8 cellular contexts compared by ENCODE assay signal in the genomic region with DNA sequence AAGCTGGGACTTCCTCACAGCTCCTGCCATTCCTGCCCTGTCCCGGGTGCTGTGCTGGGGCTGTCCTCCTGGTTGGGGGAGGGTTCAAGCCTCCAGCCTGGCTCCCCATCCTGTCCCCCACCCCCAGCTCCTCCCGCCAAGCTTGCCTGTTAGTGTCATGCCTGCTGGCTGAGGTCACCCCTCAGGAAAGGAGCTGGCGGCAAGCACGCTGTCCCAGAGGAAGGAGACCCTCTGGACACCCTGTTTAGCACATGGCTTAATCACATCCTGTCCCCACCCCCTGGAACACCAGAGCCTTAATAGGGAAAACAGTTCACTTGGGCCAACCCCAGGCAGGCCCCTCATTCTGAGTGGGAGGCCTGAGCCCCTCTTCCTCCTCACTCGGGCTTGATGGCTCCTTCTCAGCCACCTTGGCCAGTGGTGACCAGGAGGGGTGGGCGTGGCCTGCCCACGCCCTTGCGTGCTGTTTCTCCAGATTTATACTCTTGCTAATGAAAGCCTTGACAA. TPM values are rescaled to one million over a fixed set of nuclear protein-coding genes. Genes with fewer than 3 reads are reported as not detected.
A peak's percentile ranks its signal among the peaks of the same experiment; 100 is the strongest.
DNase-seq lines count a peak whose midpoint lies in the region; ATAC-seq and TF ChIP-seq lines count a peak whose summit lies in the region.

No MANE protein-coding gene starts in this region.

- peaks cover 44% of the 10 kb centered on the region for H3K36me3 Mint-ChIP-seq in T-helper 2 cell treated with Interferon-gamma antibody and Interleukin-4, amounts not matched to agents 5 μg/mL and 100 μg/mL, for 36 hours (ENCODE audit: low read depth)

- intact Hi-C loops in testis (cut with DNase I; ENCODE audit: low total_unique reads): no loop called here

- in situ Hi-C loops in brain microvascular endothelial cell (cut with HindIII; ENCODE audit: low pct_ligation_motif_present, low sequenced_read_pairs): no loop called here

- no peak overlapping the region for H3K4me3 Mint-ChIP-seq in T-helper 2 cell treated with Interferon-gamma antibody and Interleukin-4, amounts not matched to agents 5 μg/mL and 100 μg/mL, for 36 hours

- H3K27me3 ChIP-seq in brain microvascular endothelial cell (replicated peaks): no peaks in the 10 kb centered on the region
- no peaks in the 10 kb centered on the region for H3K27me3 ChIP-seq in testis

- no peaks in the 10 kb centered on the region for H3K9me3 Mint-ChIP-seq in T-helper 2 cell treated with Interferon-gamma antibody and Interleukin-4, amounts not matched to agents 5 μg/mL and 100 μg/mL, for 36 hours

- no peak overlapping the region for H3K4me3 ChIP-seq in brain microvascular endothelial cell (ENCODE audit: low read depth, low read length)
- H3K4me3 ChIP-seq in testis: no peak overlapping the region

- 41 to 57% methylated on average over 4 to 8 of the region's 8 CpGs for WGBS in testis, 2 donors

- no peaks in the 10 kb centered on the region for H3K27me3 Mint-ChIP-seq in T-helper 2 cell treated with Interferon-gamma antibody and Interleukin-4, amounts not matched to agents 5 μg/mL and 100 μg/mL, for 36 hours (ENCODE audit: low read depth)

- no peak for TF ChIP-seq POLR2A in testis (IDR thresholded peaks at IDR 0.05)

- no peak overlapping the region for H3K27ac Mint-ChIP-seq in T-helper 2 cell treated with Interferon-gamma antibody and Interleukin-4, amounts not matched to agents 5 μg/mL and 100 μg/mL, for 36 hours

- H3K4me1 Mint-ChIP-seq in T-helper 2 cell treated with Interferon-gamma antibody and Interleukin-4, amounts not matched to agents 5 μg/mL and 100 μg/mL, for 36 hours (ENCODE audit: low read depth): peaks cover 20% of the 10 kb centered on the region

- H3K9me3 ChIP-seq in testis: no peaks in the 10 kb centered on the region

- no peak for TF ChIP-seq CTCF in brain microvascular endothelial cell (IDR thresholded peaks at IDR 0.05; ENCODE audit: low read depth, low read length, missing control alignments)
- no peak for TF ChIP-seq CTCF in testis (IDR thresholded peaks at IDR 0.05)

- H3K27ac ChIP-seq in brain microvascular endothelial cell (peak overlapping the region; percentile 63), testis (peak overlapping the region; percentile 68 to 94)

- peaks cover 81% of the 10 kb centered on the region for H3K4me1 ChIP-seq in testis

- ATAC-seq in GM18867 (IDR thresholded peaks at IDR 0.05; ENCODE audit: unreplicated experiment): no peak

- H3K36me3 ChIP-seq in brain microvascular endothelial cell (replicated peaks) (peaks cover 54% of the 10 kb centered on the region), testis (ENCODE audit: low read depth, missing control alignments) (no peaks in the 10 kb centered on the region)

- peak; percentile 95 for DNase-seq in HT1080 (ENCODE audit: low read depth)
- DNase-seq in brain microvascular endothelial cell: peak; percentile 33
- peak; percentile 50 for DNase-seq in kidney glomerular epithelial cell (lab: John Stamatoyannopoulos, UW)
- DNase-seq in testis: no peak
- no peak for DNase-seq in activated CD8-positive, alpha-beta memory T cell treated with anti-CD3 and anti-CD28 coated beads for 24 hours
- DNase-seq in stimulated activated CD4-positive, alpha-beta T cell treated with anti-CD3 and anti-CD28 coated beads, Interleukin-1b, Interleukin-23, amount 100 ng/mL, for 48 hours: no peak
- DNase-seq in T-helper 2 cell treated with Interferon-gamma antibody and Interleukin-4, amounts not matched to agents 5 μg/mL and 100 μg/mL, for 36 hours (ENCODE audit: low spot score): no peak

RNA-seq across cellular contexts. Expression of gene PHYHD1, which starts 9.2 kb away (rescaled TPM):
- total RNA-seq in HT1080 (2014; rRNA removed; shearing (Covaris generic)): 0.16 TPM in 1 of 2 replicates, not detected in the other
- polyA plus RNA-seq in HT1080 (2015; cell fraction: cytosol; rRNA removed): not detected in 2 replicates
- not detected in 2 replicates for polyA plus RNA-seq in HT1080 (2015; cell fraction: nucleus; rRNA removed)
- total RNA-seq in testis: 10 to 100 TPM; 10.9 to 18.5 TPM
- 15.1 TPM for polyA plus RNA-seq in testis (ENCODE audit: insufficient read depth, low read depth, low replicate concordance)

RNA-seq across cellular contexts. Expression of gene LRRC8A, which starts 29.6 kb away (rescaled TPM):
- total RNA-seq in HT1080 (2014; rRNA removed; shearing (Covaris generic)): 65.0 and 71.5 TPM in 2 replicates
- polyA plus RNA-seq in HT1080 (2015; cell fraction: cytosol; rRNA removed): 63.5 and 65.8 TPM in 2 replicates
- 51.5 and 54.0 TPM in 2 replicates for polyA plus RNA-seq in HT1080 (2015; cell fraction: nucleus; rRNA removed)
- 10 to 100 TPM; 54.3 to 61.3 TPM for total RNA-seq in testis
- polyA plus RNA-seq in testis (ENCODE audit: insufficient read depth, low read depth, low replicate concordance): 30.9 TPM

RNA-seq across cellular contexts. Expression of gene KYAT1, which starts 29.8 kb away (rescaled TPM):
- total RNA-seq in HT1080 (2014; rRNA removed; shearing (Covaris generic)): 7.7 and 8.6 TPM in 2 replicates
- polyA plus RNA-seq in HT1080 (2015; cell fraction: cytosol; rRNA removed): 9.5 and 11.0 TPM in 2 replicates
- polyA plus RNA-seq in HT1080 (2015; cell fraction: nucleus; rRNA removed): 27.9 and 33.7 TPM in 2 replicates
- 10 to 100 TPM; 14.0 to 18.0 TPM for total RNA-seq in testis
- 11.6 TPM for polyA plus RNA-seq in testis (ENCODE audit: insufficient read depth, low read depth, low replicate concordance)

RNA-seq across cellular contexts. Expression of gene DOLK, which starts 35.8 kb away (rescaled TPM):
- 23.4 and 29.1 TPM in 2 replicates for total RNA-seq in HT1080 (2014; rRNA removed; shearing (Covaris generic))
- polyA plus RNA-seq in HT1080 (2015; cell fraction: cytosol; rRNA removed): 13.2 and 14.0 TPM in 2 replicates
- polyA plus RNA-seq in HT1080 (2015; cell fraction: nucleus; rRNA removed): 14.9 and 17.7 TPM in 2 replicates
- total RNA-seq in testis: 10 to 100 TPM; 26.4 to 29.4 TPM
- polyA plus RNA-seq in testis (ENCODE audit: insufficient read depth, low read depth, low replicate concordance): 36.9 TPM

RNA-seq across cellular contexts. Expression of gene NUP188, which starts 35.9 kb away (rescaled TPM):
- total RNA-seq in HT1080 (2014; rRNA removed; shearing (Covaris generic)): 51.8 and 63.6 TPM in 2 replicates
- 30.6 and 30.7 TPM in 2 replicates for polyA plus RNA-seq in HT1080 (2015; cell fraction: cytosol; rRNA removed)
- 67.9 and 80.6 TPM in 2 replicates for polyA plus RNA-seq in HT1080 (2015; cell fraction: nucleus; rRNA removed)
- 100 to 1,000 TPM; 165 to 184 TPM for total RNA-seq in testis
- 241 TPM for polyA plus RNA-seq in testis (ENCODE audit: insufficient read depth, low read depth, low replicate concordance)

Comparison
In these comparisons a context has a peak if more than half of its experiments do, and no peak if none do; other contexts are left out.
1. DNase-seq: peak in HT1080 (single experiment), brain microvascular endothelial cell (single experiment) and kidney glomerular epithelial cell (single experiment); none in testis (single experiment), activated CD8-positive, alpha-beta memory T cell treated with anti-CD3 and anti-CD28 coated beads for 24 hours (single experiment), stimulated activated CD4-positive, alpha-beta T cell treated with anti-CD3 and anti-CD28 coated beads, Interleukin-1b, Interleukin-23, amount 100 ng/mL, for 48 hours (single experiment) and T-helper 2 cell treated with Interferon-gamma antibody and Interleukin-4, amounts not matched to agents 5 μg/mL and 100 μg/mL, for 36 hours (single experiment).
2. RNA of gene PHYHD1, which starts 9.2 kb away (total RNA-seq): 10.9 to 18.5 TPM in testis; 0.16 TPM in HT1080; every median in the first group is over 10 times any median in the second.